In the genomic region with DNA sequence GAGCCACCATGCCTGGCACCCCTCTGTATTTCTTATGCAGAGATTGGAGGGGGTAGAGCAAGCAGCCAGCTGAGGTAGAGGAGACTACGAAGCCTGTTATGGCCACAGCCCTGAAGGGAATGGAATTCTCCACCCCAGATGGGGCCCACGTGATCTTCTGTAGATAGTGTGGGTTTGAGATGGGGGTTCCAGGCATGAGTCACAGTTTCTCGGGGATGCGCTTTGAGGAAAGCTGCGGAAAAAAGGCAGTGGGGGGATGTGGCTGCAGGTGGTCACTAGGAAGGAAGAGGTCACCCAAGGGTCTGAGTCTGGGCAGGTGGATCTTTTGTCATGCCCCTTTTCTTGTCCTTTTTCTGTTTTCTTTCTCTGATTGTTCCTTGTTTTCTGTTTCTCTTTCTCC, we compare ENCODE assay signal across 2 cellular contexts.
TF ChIP-seq lines count a peak whose summit lies in the region.

No MANE protein-coding gene starts in this region.

TF ChIP-seq in GM23338, 12 proteins besides CTCF, POLR2A, EP300 and RAD21:
- TF ChIP-seq, protein P1, sequence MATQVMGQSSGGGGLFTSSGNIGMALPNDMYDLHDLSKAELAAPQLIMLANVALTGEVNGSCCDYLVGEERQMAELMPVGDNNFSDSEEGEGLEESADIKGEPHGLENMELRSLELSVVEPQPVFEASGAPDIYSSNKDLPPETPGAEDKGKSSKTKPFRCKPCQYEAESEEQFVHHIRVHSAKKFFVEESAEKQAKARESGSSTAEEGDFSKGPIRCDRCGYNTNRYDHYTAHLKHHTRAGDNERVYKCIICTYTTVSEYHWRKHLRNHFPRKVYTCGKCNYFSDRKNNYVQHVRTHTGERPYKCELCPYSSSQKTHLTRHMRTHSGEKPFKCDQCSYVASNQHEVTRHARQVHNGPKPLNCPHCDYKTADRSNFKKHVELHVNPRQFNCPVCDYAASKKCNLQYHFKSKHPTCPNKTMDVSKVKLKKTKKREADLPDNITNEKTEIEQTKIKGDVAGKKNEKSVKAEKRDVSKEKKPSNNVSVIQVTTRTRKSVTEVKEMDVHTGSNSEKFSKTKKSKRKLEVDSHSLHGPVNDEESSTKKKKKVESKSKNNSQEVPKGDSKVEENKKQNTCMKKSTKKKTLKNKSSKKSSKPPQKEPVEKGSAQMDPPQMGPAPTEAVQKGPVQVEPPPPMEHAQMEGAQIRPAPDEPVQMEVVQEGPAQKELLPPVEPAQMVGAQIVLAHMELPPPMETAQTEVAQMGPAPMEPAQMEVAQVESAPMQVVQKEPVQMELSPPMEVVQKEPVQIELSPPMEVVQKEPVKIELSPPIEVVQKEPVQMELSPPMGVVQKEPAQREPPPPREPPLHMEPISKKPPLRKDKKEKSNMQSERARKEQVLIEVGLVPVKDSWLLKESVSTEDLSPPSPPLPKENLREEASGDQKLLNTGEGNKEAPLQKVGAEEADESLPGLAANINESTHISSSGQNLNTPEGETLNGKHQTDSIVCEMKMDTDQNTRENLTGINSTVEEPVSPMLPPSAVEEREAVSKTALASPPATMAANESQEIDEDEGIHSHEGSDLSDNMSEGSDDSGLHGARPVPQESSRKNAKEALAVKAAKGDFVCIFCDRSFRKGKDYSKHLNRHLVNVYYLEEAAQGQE (IDR thresholded peaks at IDR 0.05; ENCODE audit: unreplicated experiment), result no peak
- no peak for TF ChIP-seq STAT1 (IDR thresholded peaks at IDR 0.05; ENCODE audit: unreplicated experiment)
- TF ChIP-seq POLR2AphosphoS5 (IDR thresholded peaks at IDR 0.05; ENCODE audit: low read depth), result no peak
- no peak for TF ChIP-seq ETS1 (IDR thresholded peaks at IDR 0.05)
- no peak for TF ChIP-seq EZH2 (IDR thresholded peaks at IDR 0.05; ENCODE audit: low read depth, unreplicated experiment)
- no peak for TF ChIP-seq CREB1 (CRISPR knock-in tag; IDR thresholded peaks at IDR 0.05; ENCODE audit: low read depth)
- TF ChIP-seq EZH2phosphoT487 (IDR thresholded peaks at IDR 0.05; ENCODE audit: unreplicated experiment), result no peak
- TF ChIP-seq NANOG (IDR thresholded peaks at IDR 0.05; ENCODE audit: borderline replicate concordance), result no peak
- TF ChIP-seq JUNB (IDR thresholded peaks at IDR 0.05; ENCODE audit: unreplicated experiment), result no peak
- no peak for TF ChIP-seq ZNF331 (CRISPR knock-in tag; IDR thresholded peaks at IDR 0.05; ENCODE audit: low read depth)
- no peak for TF ChIP-seq ZNF114 (CRISPR knock-in tag; IDR thresholded peaks at IDR 0.05)

TF ChIP-seq in K562, 482 proteins besides CTCF, POLR2A, EP300 and RAD21:
- TF ChIP-seq USF2 (CRISPR knock-in tag; IDR thresholded peaks at IDR 0.05) (peak; percentile 80), ETV5 (CRISPR knock-in tag; IDR thresholded peaks at IDR 0.05; ENCODE audit: low read depth) (no peak), CCNT2 (IDR thresholded peaks at IDR 0.05; ENCODE audit: borderline replicate concordance, extremely low read depth, insufficient read length, low read depth, low read length) (no peak), CTBP1 (IDR thresholded peaks at IDR 0.05; ENCODE audit: borderline replicate concordance) (0 out of 2 replicates have a peak, but pooled peaks have one; percentile 15), FOSL1 (tag; conservative IDR thresholded peaks at IDR 0.05) (peak; percentile 68), TFE3 (CRISPR knock-in tag; IDR thresholded peaks at IDR 0.05) (peak; percentile 30; the same call in 1 of the 2 replicates), NCOA4 (IDR thresholded peaks at IDR 0.05; ENCODE audit: partially characterized antibody) (no peak), ZNF324 (CRISPR knock-in tag; IDR thresholded peaks at IDR 0.05) (no peak), ZNF212 (CRISPR knock-in tag; IDR thresholded peaks at IDR 0.05) (no peak), ZSCAN32 (CRISPR knock-in tag; IDR thresholded peaks at IDR 0.05) (no peak), CBFA2T2 (conservative IDR thresholded peaks at IDR 0.05) (0 out of 2 replicates have a peak, but pooled peaks have one; percentile 28), JUND (IDR thresholded peaks at IDR 0.05; ENCODE audit: borderline replicate concordance, low read depth, low read length) (peak; percentile 54; the same call in 1 of the 2 replicates), JUND (tag; IDR thresholded peaks at IDR 0.05; ENCODE audit: borderline replicate concordance, low read depth, low read length) (no peak; the same call in 2 of the 3 replicates), RAD51 (IDR thresholded peaks at IDR 0.05; ENCODE audit: borderline replicate concordance, low read depth) (peak; percentile 64; the same call in 1 of the 2 replicates), USF1 (CRISPR knock-in tag; IDR thresholded peaks at IDR 0.05) (peak; percentile 71), WHSC1 (IDR thresholded peaks at IDR 0.05; ENCODE audit: low read length) (no peak), ZC3H8 (IDR thresholded peaks at IDR 0.05) (no peak), SMARCE1 (IDR thresholded peaks at IDR 0.05) (0 out of 2 replicates have a peak, but pooled peaks have one; percentile 23), ZNF347 (CRISPR knock-in tag; IDR thresholded peaks at IDR 0.05; ENCODE audit: low read depth) (no peak), ZNF583 (CRISPR knock-in tag; IDR thresholded peaks at IDR 0.05) (no peak), JUNB (CRISPR knock-in tag; conservative IDR thresholded peaks at IDR 0.05) (no peak), E2F3 (CRISPR knock-in tag; IDR thresholded peaks at IDR 0.05) (no peak), ID3 (CRISPR knock-in tag; IDR thresholded peaks at IDR 0.05) (no peak), ID3 (tag; IDR thresholded peaks at IDR 0.05) (no peak), TAF7 (tag; IDR thresholded peaks at IDR 0.05) (no peak), FOXJ3 (CRISPR knock-in tag; IDR thresholded peaks at IDR 0.05) (no peak), ESRRB (CRISPR knock-in tag; IDR thresholded peaks at IDR 0.05; ENCODE audit: borderline replicate concordance) (no peak)
- TF ChIP-seq, protein P2, sequence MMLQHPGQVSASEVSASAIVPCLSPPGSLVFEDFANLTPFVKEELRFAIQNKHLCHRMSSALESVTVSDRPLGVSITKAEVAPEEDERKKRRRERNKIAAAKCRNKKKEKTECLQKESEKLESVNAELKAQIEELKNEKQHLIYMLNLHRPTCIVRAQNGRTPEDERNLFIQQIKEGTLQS (IDR thresholded peaks at IDR 0.05), result peak; percentile 28; the same call in 1 of the 2 replicates
- TF ChIP-seq, protein P2 (CRISPR knock-in tag; conservative IDR thresholded peaks at IDR 0.05), result no peak
- TF ChIP-seq, protein P3, sequence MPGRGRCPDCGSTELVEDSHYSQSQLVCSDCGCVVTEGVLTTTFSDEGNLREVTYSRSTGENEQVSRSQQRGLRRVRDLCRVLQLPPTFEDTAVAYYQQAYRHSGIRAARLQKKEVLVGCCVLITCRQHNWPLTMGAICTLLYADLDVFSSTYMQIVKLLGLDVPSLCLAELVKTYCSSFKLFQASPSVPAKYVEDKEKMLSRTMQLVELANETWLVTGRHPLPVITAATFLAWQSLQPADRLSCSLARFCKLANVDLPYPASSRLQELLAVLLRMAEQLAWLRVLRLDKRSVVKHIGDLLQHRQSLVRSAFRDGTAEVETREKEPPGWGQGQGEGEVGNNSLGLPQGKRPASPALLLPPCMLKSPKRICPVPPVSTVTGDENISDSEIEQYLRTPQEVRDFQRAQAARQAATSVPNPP (IDR thresholded peaks at IDR 0.05; ENCODE audit: borderline replicate concordance, insufficient read depth, insufficient read length), result no peak
